1 cellular context compared by ENCODE assay signal in the genomic region with DNA sequence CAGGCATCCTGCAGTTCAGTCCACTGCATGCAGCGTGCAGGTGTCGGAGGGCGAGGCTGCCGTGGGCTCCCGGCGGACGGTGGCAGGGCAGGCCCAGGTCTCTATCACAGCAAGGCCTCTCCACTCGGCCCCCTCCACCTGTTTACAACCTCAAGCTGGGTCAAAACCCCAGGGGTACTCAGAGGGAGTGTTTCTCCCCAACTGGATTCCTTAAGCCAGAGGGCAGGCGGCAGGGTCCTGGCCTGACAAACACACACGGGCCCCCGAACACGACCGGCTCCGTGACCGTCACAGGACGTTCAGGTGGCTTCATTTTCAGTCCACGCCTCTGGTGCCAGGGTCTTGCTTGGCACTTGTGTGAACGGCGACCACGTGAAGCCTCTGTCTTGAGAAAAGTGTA.
TF ChIP-seq lines count a peak whose summit lies in the region.

No MANE protein-coding gene starts in this region.

TF ChIP-seq in HepG2, 621 proteins besides CTCF, POLR2A, EP300 and RAD21 (continued from another document):
- TF ChIP-seq TGIF2 (CRISPR knock-in tag; IDR thresholded peaks at IDR 0.05) (no peak), ZNF850 (CRISPR knock-in tag; conservative IDR thresholded peaks at IDR 0.05) (no peak), ZNF224 (CRISPR knock-in tag; IDR thresholded peaks at IDR 0.05) (no peak), ZNF451 (CRISPR knock-in tag; IDR thresholded peaks at IDR 0.05) (no peak), ZNF138 (CRISPR knock-in tag; IDR thresholded peaks at IDR 0.05; ENCODE audit: low read depth) (no peak), KLF13 (CRISPR knock-in tag; IDR thresholded peaks at IDR 0.05) (no peak), ZNF563 (CRISPR knock-in tag; IDR thresholded peaks at IDR 0.05) (no peak), FOXJ3 (CRISPR knock-in tag; IDR thresholded peaks at IDR 0.05; ENCODE audit: borderline replicate concordance) (no peak), DNMT1 (CRISPR knock-in tag; IDR thresholded peaks at IDR 0.05) (no peak), ZNF674 (CRISPR knock-in tag; IDR thresholded peaks at IDR 0.05; ENCODE audit: low read depth) (no peak), SUZ12 (IDR thresholded peaks at IDR 0.05; ENCODE audit: low read depth, low read length) (no peak), HDAC1 (CRISPR knock-in tag; IDR thresholded peaks at IDR 0.05) (no peak), ETV5 (CRISPR knock-in tag; IDR thresholded peaks at IDR 0.05; ENCODE audit: borderline replicate concordance) (no peak)
- TF ChIP-seq, protein P1, sequence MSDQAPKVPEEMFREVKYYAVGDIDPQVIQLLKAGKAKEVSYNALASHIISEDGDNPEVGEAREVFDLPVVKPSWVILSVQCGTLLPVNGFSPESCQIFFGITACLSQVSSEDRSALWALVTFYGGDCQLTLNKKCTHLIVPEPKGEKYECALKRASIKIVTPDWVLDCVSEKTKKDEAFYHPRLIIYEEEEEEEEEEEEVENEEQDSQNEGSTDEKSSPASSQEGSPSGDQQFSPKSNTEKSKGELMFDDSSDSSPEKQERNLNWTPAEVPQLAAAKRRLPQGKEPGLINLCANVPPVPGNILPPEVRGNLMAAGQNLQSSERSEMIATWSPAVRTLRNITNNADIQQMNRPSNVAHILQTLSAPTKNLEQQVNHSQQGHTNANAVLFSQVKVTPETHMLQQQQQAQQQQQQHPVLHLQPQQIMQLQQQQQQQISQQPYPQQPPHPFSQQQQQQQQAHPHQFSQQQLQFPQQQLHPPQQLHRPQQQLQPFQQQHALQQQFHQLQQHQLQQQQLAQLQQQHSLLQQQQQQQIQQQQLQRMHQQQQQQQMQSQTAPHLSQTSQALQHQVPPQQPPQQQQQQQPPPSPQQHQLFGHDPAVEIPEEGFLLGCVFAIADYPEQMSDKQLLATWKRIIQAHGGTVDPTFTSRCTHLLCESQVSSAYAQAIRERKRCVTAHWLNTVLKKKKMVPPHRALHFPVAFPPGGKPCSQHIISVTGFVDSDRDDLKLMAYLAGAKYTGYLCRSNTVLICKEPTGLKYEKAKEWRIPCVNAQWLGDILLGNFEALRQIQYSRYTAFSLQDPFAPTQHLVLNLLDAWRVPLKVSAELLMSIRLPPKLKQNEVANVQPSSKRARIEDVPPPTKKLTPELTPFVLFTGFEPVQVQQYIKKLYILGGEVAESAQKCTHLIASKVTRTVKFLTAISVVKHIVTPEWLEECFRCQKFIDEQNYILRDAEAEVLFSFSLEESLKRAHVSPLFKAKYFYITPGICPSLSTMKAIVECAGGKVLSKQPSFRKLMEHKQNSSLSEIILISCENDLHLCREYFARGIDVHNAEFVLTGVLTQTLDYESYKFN (CRISPR knock-in tag; conservative IDR thresholded peaks at IDR 0.05): no peak
- TF ChIP-seq, protein P2, sequence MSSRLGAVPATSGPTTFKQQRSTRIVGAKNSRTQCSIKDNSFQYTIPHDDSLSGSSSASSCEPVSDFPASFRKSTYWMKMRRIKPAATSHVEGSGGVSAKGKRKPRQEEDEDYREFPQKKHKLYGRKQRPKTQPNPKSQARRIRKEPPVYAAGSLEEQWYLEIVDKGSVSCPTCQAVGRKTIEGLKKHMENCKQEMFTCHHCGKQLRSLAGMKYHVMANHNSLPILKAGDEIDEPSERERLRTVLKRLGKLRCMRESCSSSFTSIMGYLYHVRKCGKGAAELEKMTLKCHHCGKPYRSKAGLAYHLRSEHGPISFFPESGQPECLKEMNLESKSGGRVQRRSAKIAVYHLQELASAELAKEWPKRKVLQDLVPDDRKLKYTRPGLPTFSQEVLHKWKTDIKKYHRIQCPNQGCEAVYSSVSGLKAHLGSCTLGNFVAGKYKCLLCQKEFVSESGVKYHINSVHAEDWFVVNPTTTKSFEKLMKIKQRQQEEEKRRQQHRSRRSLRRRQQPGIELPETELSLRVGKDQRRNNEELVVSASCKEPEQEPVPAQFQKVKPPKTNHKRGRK (CRISPR knock-in tag; IDR thresholded peaks at IDR 0.05): no peak
